Comparison of ENCODE assay signal across 11 cellular contexts in the genomic region with DNA sequence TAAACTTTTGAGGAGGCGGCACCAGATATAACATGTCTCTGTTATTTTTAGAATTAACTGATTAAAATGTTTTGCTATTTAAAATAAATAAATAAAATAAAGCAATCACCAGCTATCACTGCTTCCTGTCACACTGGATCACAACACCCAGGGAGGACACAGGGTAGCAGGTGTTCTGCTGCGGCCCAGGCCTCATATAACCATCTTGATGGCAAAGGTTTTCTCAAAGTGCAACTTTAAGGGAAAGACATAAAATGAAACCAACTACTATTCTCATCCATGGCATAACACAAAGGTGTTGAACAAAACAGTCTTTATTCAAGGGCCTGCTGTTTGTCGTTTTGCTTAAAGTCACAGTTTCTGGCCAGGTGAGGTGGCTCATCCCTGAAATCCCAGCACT. TPM values are rescaled to one million over a fixed set of nuclear protein-coding genes. Genes with fewer than 3 reads are reported as not detected.
DNase-seq lines count a peak whose midpoint lies in the region; ATAC-seq and TF ChIP-seq lines count a peak whose summit lies in the region.
"Had no signal": no experiment of that assay in that cellular context is flagged by ENCODE, and none has a peak within 500 bp of the region (broad histone marks: within the 10 kb centered on the region; RNA-seq: fewer than 3 reads in every experiment).

No MANE protein-coding gene starts in this region.

- H3K9ac ChIP-seq in BLaER1, result peak overlapping the region; percentile 64

- intact Hi-C loops in aorta (cut with DNase I), result no loop called here

- H3K27ac ChIP-seq in BLaER1 (peak overlapping the region; percentile 88), osteoblast (ENCODE audit: low read depth, low read length) (no peak overlapping the region), aorta (ENCODE audit: low read depth in 1 of 2, low read length in 2 of 2) (no peak overlapping the region)
- H3K27ac ChIP-seq: C4-2B had no signal

- 92 to 95% methylated on average over 3 of the region's 3 CpGs for WGBS in aorta, 2 donors

- H3K4me3 ChIP-seq in BLaER1, result no peak overlapping the region
- H3K4me3 ChIP-seq in GM12865 (ENCODE audit: low read depth, low read length), result no peak overlapping the region
- no peak overlapping the region for H3K4me3 ChIP-seq in osteoblast (ENCODE audit: insufficient read depth, low read length)
- no peak overlapping the region for H3K4me3 ChIP-seq in aorta (ENCODE audit: low read length in 2 of 2)
- H3K4me3 ChIP-seq: GM23338 had no signal

- DNase-seq in GM12865 (ENCODE audit: low read depth) (peak; percentile 27), osteoblast (ENCODE audit: insufficient read length, low spot score, missing footprints) (peak; percentile 52), aorta (peak; percentile 1 to 26), NCI-H526 treated with DMSO at 0.1 percent for 48 hours (lab: John Stamatoyannopoulos, UW) (no peak)
- no peak for DNase-seq in activated CD4-positive, alpha-beta T cell treated with anti-CD3 and anti-CD28 coated beads, Interleukin-2, amount 50 U/mL, for 48 hours
- DNase-seq: CD4-positive, alpha-beta T cell; HCEC 1CT had no signal

- no peaks in the 10 kb centered on the region for H3K79me2 ChIP-seq in osteoblast (ENCODE audit: insufficient read depth, low read length)

- H3K27me3 ChIP-seq in BLaER1 (no peaks in the 10 kb centered on the region), osteoblast (ENCODE audit: insufficient read depth, low read length) (no peaks in the 10 kb centered on the region), aorta (ENCODE audit: control insufficient read depth in 1 of 2, insufficient read depth in 2 of 2, low read length in 1 of 2) (no peaks in the 10 kb centered on the region)

- H3K9me3 ChIP-seq in BLaER1 (no peaks in the 10 kb centered on the region), osteoblast (ENCODE audit: low read depth, low read length) (no peaks in the 10 kb centered on the region), aorta (ENCODE audit: control insufficient read depth, low read length) (no peaks in the 10 kb centered on the region)
- H3K9me3 ChIP-seq: Caco-2 had no signal

- H3K36me3 ChIP-seq in BLaER1 (peaks cover 25% of the 10 kb centered on the region), osteoblast (ENCODE audit: insufficient read depth, low read length) (peaks cover 3% of the 10 kb centered on the region), aorta (ENCODE audit: control insufficient read depth in 1 of 2, insufficient read depth in 2 of 2, low read length in 1 of 2) (no peaks in the 10 kb centered on the region)

- TF ChIP-seq CTCF in GM12865 (IDR thresholded peaks at IDR 0.05; ENCODE audit: insufficient read depth, low read depth, low read length, missing control alignments), result no peak
- TF ChIP-seq CTCF in osteoblast (IDR thresholded peaks at IDR 0.05; ENCODE audit: extremely low read depth, low read depth, low read length), result no peak

- no peak for ATAC-seq in aorta (ENCODE audit: low FRiP score)

- peaks cover 64% of the 10 kb centered on the region for H4K20me1 ChIP-seq in BLaER1
- peaks cover 6% of the 10 kb centered on the region for H4K20me1 ChIP-seq in osteoblast (ENCODE audit: insufficient read depth, low read length)

- H2AFZ ChIP-seq in osteoblast (ENCODE audit: low read length), result no peak overlapping the region
- H2AFZ ChIP-seq: GM23338 had no signal

- H3K4me2 ChIP-seq in BLaER1 (peak overlapping the region; percentile 87), osteoblast (ENCODE audit: insufficient read depth, low read length) (no peak overlapping the region)
- H3K4me2 ChIP-seq: GM23338 had no signal

- peaks cover 92% of the 10 kb centered on the region for H3K4me1 ChIP-seq in BLaER1
- H3K4me1 ChIP-seq in osteoblast (ENCODE audit: insufficient read depth, low read length), result peaks cover 12% of the 10 kb centered on the region
- no peaks in the 10 kb centered on the region for H3K4me1 ChIP-seq in aorta (ENCODE audit: control insufficient read depth in 1 of 2, insufficient read depth in 2 of 2, low read length in 2 of 2)
- H3K4me1 ChIP-seq: Caco-2 had no signal

RNA-seq across cellular contexts. Expression of gene GPER1, which starts 23.2 kb away (rescaled TPM):
- total RNA-seq in osteoblast (10.3 and 10.5 TPM in 2 replicates), aorta (10 to 100 TPM in 1 of 2 donors, 1 to 10 TPM in 1; 4.5 to 11.2 TPM)
- 1 to 10 TPM; 2.8 to 5.0 TPM for polyA plus RNA-seq in aorta
- total RNA-seq: CD4-positive, alpha-beta T cell; GM23338 had no signal

RNA-seq across cellular contexts. Expression of gene ZFAND2A, which starts 48.8 kb away (rescaled TPM):
- 11.8 and 13.0 TPM in 2 replicates for total RNA-seq in osteoblast
- total RNA-seq in aorta, result 10 to 100 TPM; 18.8 to 24.8 TPM
- 10 to 100 TPM; 54.7 to 64.6 TPM for polyA plus RNA-seq in aorta

Comparison
In these comparisons a context has a peak if more than half of its experiments do, and no peak if none do; other contexts are left out.
1. DNase-seq: peak in GM12865 (single experiment), osteoblast (single experiment) and aorta (2 of 2); none in NCI-H526 treated with DMSO at 0.1 percent for 48 hours (single experiment) and activated CD4-positive, alpha-beta T cell treated with anti-CD3 and anti-CD28 coated beads, Interleukin-2, amount 50 U/mL, for 48 hours (0 of 2).